In genomic region chr17:1644493-1645206, GRCh38 we compare ENCODE assay signal across 8 cellular contexts. TPM values are rescaled to one million over a fixed set of nuclear protein-coding genes. Genes with fewer than 3 reads are reported as not detected.
DNase-seq lines count a peak whose midpoint lies in the region; ATAC-seq, FAIRE-seq and TF ChIP-seq lines count a peak whose summit lies in the region.

No MANE protein-coding gene starts in this region.

- intact Hi-C loops in heart left ventricle (cut with DNase I): loop anchor here in 8 of 10 donors (2.0 to 10.0 kb wide), 6 partner anchors 16 to 387 kb away; partner anchors contain the start of gene SLC43A2 (in 1 of the 8)
- intact Hi-C loops in Right ventricle myocardium superior (cut with DNase I): loop anchor here (5.0 kb wide), 1 partner anchor 72 kb away; no protein-coding TSS in a partner anchor

- no peak for TF ChIP-seq CTCF in heart left ventricle (IDR thresholded peaks at IDR 0.05)
- TF ChIP-seq CTCF in keratinocyte (optimal IDR thresholded peaks at IDR 0.05 in 1 of 3, IDR thresholded peaks at IDR 0.05 in 1 of 3, conservative IDR thresholded peaks at IDR 0.05 in 1 of 3; ENCODE audit: extremely low read depth in 1 of 3, insufficient read depth in 2 of 3, low read length in 3 of 3): no peak

- no peaks in the 10 kb centered on the region for H3K9me3 ChIP-seq in heart left ventricle
- H3K9me3 ChIP-seq in keratinocyte (ENCODE audit: control insufficient read depth, low read depth, low read length): no peaks in the 10 kb centered on the region
- H3K9me3 ChIP-seq in stomach smooth muscle (ENCODE audit: control insufficient read depth in 2 of 2, low read length in 2 of 2): no peaks in the 10 kb centered on the region

- H3K36me3 ChIP-seq in heart left ventricle (peaks cover 0 to 18% (median 10%) of the 10 kb centered on the region in 9 donors), keratinocyte (ENCODE audit: control insufficient read depth in 2 of 2, extremely low read depth in 1 of 2, insufficient read depth in 2 of 2, low read length in 2 of 2) (no peaks in the 10 kb centered on the region), stomach smooth muscle (ENCODE audit: control insufficient read depth in 2 of 2, insufficient read depth in 2 of 2, low read length in 2 of 2) (peaks cover 0 to 2% of the 10 kb centered on the region in 2 donors)

- WGBS in heart left ventricle, 4 donors: 48 to 58% (median 51%) methylated on average over 13 to 15 of the region's 15 CpGs

- dilution Hi-C loops in keratinocyte (cut with MboI; ENCODE audit: extremely low pct_ligation_motif_present, low sequenced_read_pairs): no loop called here

- no peaks in the 10 kb centered on the region for H3K9me1 ChIP-seq in keratinocyte (ENCODE audit: control insufficient read depth, extremely low read depth, insufficient read depth, low read length)

- H3K9ac ChIP-seq in keratinocyte (ENCODE audit: control insufficient read depth, extremely low read depth, insufficient read depth, low read length) (peak overlapping the region; percentile 24), stomach smooth muscle (ENCODE audit: low read length in 2 of 2) (no peak overlapping the region)

- H3K79me2 ChIP-seq in keratinocyte (ENCODE audit: control insufficient read depth, insufficient read depth, low read length): no peaks in the 10 kb centered on the region

- H3K4me1 ChIP-seq in heart left ventricle (peaks cover 0 to 69% (median 48%) of the 10 kb centered on the region in 12 donors), keratinocyte (ENCODE audit: control insufficient read depth, extremely low read depth, insufficient read depth, low read length) (peaks cover 24% of the 10 kb centered on the region), stomach smooth muscle (ENCODE audit: control insufficient read depth, insufficient read depth, low read length) (peaks cover 30% of the 10 kb centered on the region)

- peak in 1 of 4 donors; percentile 3 for ATAC-seq in heart left ventricle
- no peak for ATAC-seq in Right ventricle myocardium superior (ENCODE audit: poor library complexity)
- ATAC-seq in GM21786 (IDR thresholded peaks at IDR 0.05; ENCODE audit: unreplicated experiment): no peak
- ATAC-seq in GM19463 (IDR thresholded peaks at IDR 0.05; ENCODE audit: unreplicated experiment): no peak

- H3K27me3 ChIP-seq in heart left ventricle: no peaks in the 10 kb centered on the region
- H3K27me3 ChIP-seq in keratinocyte (ENCODE audit: control insufficient read depth, extremely low read depth, insufficient read depth, low read length): peaks cover 6% of the 10 kb centered on the region
- H3K27me3 ChIP-seq in stomach smooth muscle (ENCODE audit: control insufficient read depth in 1 of 2, insufficient read depth in 2 of 2, low read length in 2 of 2): no peaks in the 10 kb centered on the region

- peak; percentile 61 for FAIRE-seq in keratinocyte (lab: Jason Lieb, UNC)

- no peak for TF ChIP-seq POLR2A in heart left ventricle (IDR thresholded peaks at IDR 0.05)

- H3K4me2 ChIP-seq in keratinocyte (ENCODE audit: control insufficient read depth, extremely low read depth, insufficient read depth, low read depth, low read length): peak overlapping the region; percentile 67

- H3K4me3 ChIP-seq in heart left ventricle: peak overlapping the region in 11 of 12 donors; percentile 45 to 73 (median 59)
- no peak overlapping the region for H3K4me3 ChIP-seq in keratinocyte (ENCODE audit: control insufficient read depth in 2 of 3, extremely low read depth in 1 of 3, insufficient read depth in 2 of 3, low read depth in 1 of 3, low read length in 3 of 3)
- peak overlapping the region in 1 of 2 donors; percentile 70 for H3K4me3 ChIP-seq in stomach smooth muscle (ENCODE audit: low read length in 2 of 2)

- no peaks in the 10 kb centered on the region for H4K20me1 ChIP-seq in keratinocyte (ENCODE audit: control insufficient read depth, extremely low read depth, insufficient read depth, low read length)

- DNase-seq in heart left ventricle (peak in 4 of 5 donors; percentile 33 to 62 (median 40)), Right ventricle myocardium superior (no peak), keratinocyte (ENCODE audit: low read depth, low spot score) (no peak), epidermal melanocyte (ENCODE audit: insufficient read length, low spot score) (no peak)
- DNase-seq in activated CD8-positive, alpha-beta memory T cell treated with anti-CD3 and anti-CD28 coated beads, Interleukin-2, amount 50 U/mL, for 48 hours: peak; percentile 71

- H2AFZ ChIP-seq in keratinocyte (ENCODE audit: control insufficient read depth, low read length): no peak overlapping the region

- H3K27ac ChIP-seq in heart left ventricle (peak overlapping the region; percentile 70 to 96 (median 85)), keratinocyte (ENCODE audit: control insufficient read depth, insufficient read depth, low read length) (no peak overlapping the region), stomach smooth muscle (ENCODE audit: low read length) (peak overlapping the region; percentile 11)

RNA-seq across cellular contexts. Expression of gene SCARF1, which starts 0.9 kb away (rescaled TPM):
- 10 to 100 TPM in 7 of 9 donors, 1 to 10 TPM in 2; 7.4 to 25.9 (median 12.9) TPM for total RNA-seq in heart left ventricle
- polyA plus RNA-seq in heart left ventricle: 1 to 10 TPM; 9.0 to 9.1 TPM
- 11.2 TPM for total RNA-seq in Right ventricle myocardium superior
- 0.05 to 0.18 TPM (median 0.06 TPM) in 3 replicates for polyA plus RNA-seq in keratinocyte
- polyA plus RNA-seq in keratinocyte (2011; ENCODE audit: low read depth): not detected
- 0.01 TPM in 2 replicates for polyA plus RNA-seq in keratinocyte (2011; cell fraction: cytosol; rRNA removed)
- 0.36 and 0.67 TPM in 2 replicates for polyA plus RNA-seq in keratinocyte (2011; cell fraction: nucleus; rRNA removed)
- 0.03 and 0.18 TPM in 2 replicates for polyA plus RNA-seq in keratinocyte (2012; ENCODE audit: low replicate concordance)
- polyA minus RNA-seq in keratinocyte: 0.10 to 0.13 TPM in 2 of 3 replicates, not detected in the other
- polyA minus RNA-seq in keratinocyte (2011; cell fraction: cytosol; rRNA and poly(A)+ RNA removed): not detected
- polyA minus RNA-seq in keratinocyte (2011; cell fraction: nucleus; rRNA and poly(A)+ RNA removed): 0.32 TPM in 1 of 2 replicates, not detected in the other

RNA-seq across cellular contexts. Expression of gene RILP, which starts 5.0 kb away (rescaled TPM):
- total RNA-seq in heart left ventricle (100 to 1,000 TPM in 2 of 9 donors, 10 to 100 TPM in 7; 41.9 to 130 (median 60.1) TPM), Right ventricle myocardium superior (74.6 TPM)
- polyA plus RNA-seq in heart left ventricle (100 to 1,000 TPM in 1 of 2 donors, 10 to 100 TPM in 1; 37.6 to 124 TPM), keratinocyte (3.1 to 4.5 TPM (median 3.2 TPM) in 3 replicates)
- 1.3 TPM for polyA plus RNA-seq in keratinocyte (2011; ENCODE audit: low read depth)
- 2.4 and 4.6 TPM in 2 replicates for polyA plus RNA-seq in keratinocyte (2011; cell fraction: cytosol; rRNA removed)
- polyA plus RNA-seq in keratinocyte (2011; cell fraction: nucleus; rRNA removed): 3.1 and 3.9 TPM in 2 replicates
- polyA plus RNA-seq in keratinocyte (2012; ENCODE audit: low replicate concordance): 2.0 and 3.8 TPM in 2 replicates
- 2.2 to 3.3 TPM (median 2.5 TPM) in 3 replicates for polyA minus RNA-seq in keratinocyte
- 3.8 TPM for polyA minus RNA-seq in keratinocyte (2011; cell fraction: cytosol; rRNA and poly(A)+ RNA removed)
- 2.3 TPM in 2 replicates for polyA minus RNA-seq in keratinocyte (2011; cell fraction: nucleus; rRNA and poly(A)+ RNA removed)

RNA-seq across cellular contexts. Expression of gene SLC43A2, which starts 16.0 kb away (rescaled TPM):
- total RNA-seq in heart left ventricle: 10 to 100 TPM in 3 of 9 donors, 1 to 10 TPM in 6; 4.1 to 29.1 (median 7.1) TPM
- 1 to 10 TPM; 1.4 to 6.8 TPM for polyA plus RNA-seq in heart left ventricle
- 4.2 TPM for total RNA-seq in Right ventricle myocardium superior
- 12.7 to 17.0 TPM (median 13.9 TPM) in 3 replicates for polyA plus RNA-seq in keratinocyte
- 2.7 TPM for polyA plus RNA-seq in keratinocyte (2011; ENCODE audit: low read depth)
- 7.4 and 11.8 TPM in 2 replicates for polyA plus RNA-seq in keratinocyte (2011; cell fraction: cytosol; rRNA removed)
- polyA plus RNA-seq in keratinocyte (2011; cell fraction: nucleus; rRNA removed): 35.3 and 40.2 TPM in 2 replicates
- polyA plus RNA-seq in keratinocyte (2012; ENCODE audit: low replicate concordance): 4.9 and 14.3 TPM in 2 replicates
- polyA minus RNA-seq in keratinocyte: 17.8 to 39.3 TPM (median 26.5 TPM) in 3 replicates
- polyA minus RNA-seq in keratinocyte (2011; cell fraction: cytosol; rRNA and poly(A)+ RNA removed): 37.4 TPM
- polyA minus RNA-seq in keratinocyte (2011; cell fraction: nucleus; rRNA and poly(A)+ RNA removed): 38.0 and 53.4 TPM in 2 replicates

RNA-seq across cellular contexts. Expression of gene PRPF8, which starts 40.0 kb away (rescaled TPM):
- total RNA-seq in heart left ventricle (100 to 1,000 TPM; 119 to 195 (median 174) TPM), Right ventricle myocardium superior (125 TPM)
- polyA plus RNA-seq in heart left ventricle (10 to 100 TPM; 70.1 to 98.1 TPM), keratinocyte (60.1 to 118 TPM (median 97.5 TPM) in 3 replicates)
- polyA plus RNA-seq in keratinocyte (2011; ENCODE audit: low read depth): 187 TPM
- polyA plus RNA-seq in keratinocyte (2011; cell fraction: cytosol; rRNA removed): 56.1 and 61.6 TPM in 2 replicates
- polyA plus RNA-seq in keratinocyte (2011; cell fraction: nucleus; rRNA removed): 224 and 245 TPM in 2 replicates
- 77.2 and 133 TPM in 2 replicates for polyA plus RNA-seq in keratinocyte (2012; ENCODE audit: low replicate concordance)
- 166 to 590 TPM (median 337 TPM) in 3 replicates for polyA minus RNA-seq in keratinocyte
- 153 TPM for polyA minus RNA-seq in keratinocyte (2011; cell fraction: cytosol; rRNA and poly(A)+ RNA removed)
- polyA minus RNA-seq in keratinocyte (2011; cell fraction: nucleus; rRNA and poly(A)+ RNA removed): 210 and 327 TPM in 2 replicates

Comparison
In these comparisons a context has a peak if more than half of its experiments do, and no peak if none do; other contexts are left out.
1. DNase-seq: peak in heart left ventricle (4 of 5) and activated CD8-positive, alpha-beta memory T cell treated with anti-CD3 and anti-CD28 coated beads, Interleukin-2, amount 50 U/mL, for 48 hours (single experiment); none in Right ventricle myocardium superior (single experiment), keratinocyte (single experiment) and epidermal melanocyte (single experiment).
2. H3K4me3 ChIP-seq: peak in heart left ventricle (11 of 12); none in keratinocyte (0 of 3).